In genomic region chr9:32550046-32550608, GRCh38 we compare ENCODE assay signal across 1 cellular context.
TF ChIP-seq lines count a peak whose summit lies in the region.

No MANE protein-coding gene starts in this region.

TF ChIP-seq in HepG2, 621 proteins besides CTCF, POLR2A, EP300 and RAD21 (continued from another document):
- TF ChIP-seq ZBTB40 (IDR thresholded peaks at IDR 0.05) (no peak), ZBTB40 (CRISPR knock-in tag; IDR thresholded peaks at IDR 0.05) (peak; percentile 27; the same call in 1 of the 2 replicates), PHB2 (IDR thresholded peaks at IDR 0.05; ENCODE audit: partially characterized antibody) (no peak), YEATS4 (CRISPR knock-in tag; IDR thresholded peaks at IDR 0.05; ENCODE audit: borderline replicate concordance) (no peak), RARG (CRISPR knock-in tag; IDR thresholded peaks at IDR 0.05; ENCODE audit: low read depth) (no peak), UBTF (CRISPR knock-in tag; IDR thresholded peaks at IDR 0.05) (no peak), GTF3A (CRISPR knock-in tag; conservative IDR thresholded peaks at IDR 0.05) (no peak), TCF12 (IDR thresholded peaks at IDR 0.05) (no peak), TCF12 (CRISPR knock-in tag; IDR thresholded peaks at IDR 0.05) (no peak), ZNF431 (CRISPR knock-in tag; IDR thresholded peaks at IDR 0.05; ENCODE audit: borderline replicate concordance, low read depth) (no peak), SSRP1 (CRISPR knock-in tag; IDR thresholded peaks at IDR 0.05) (peak; percentile 55; the same call in 1 of the 2 replicates), SMYD3 (CRISPR knock-in tag; IDR thresholded peaks at IDR 0.05) (no peak), ZBTB21 (CRISPR knock-in tag; IDR thresholded peaks at IDR 0.05) (no peak), ZNF7 (CRISPR knock-in tag; IDR thresholded peaks at IDR 0.05) (no peak), ZNF362 (CRISPR knock-in tag; IDR thresholded peaks at IDR 0.05; ENCODE audit: borderline replicate concordance) (no peak), ZNF576 (CRISPR knock-in tag; IDR thresholded peaks at IDR 0.05) (no peak), ZNF558 (CRISPR knock-in tag; IDR thresholded peaks at IDR 0.05; ENCODE audit: borderline replicate concordance) (0 out of 2 replicates have a peak, but pooled peaks have one; percentile 10), NFKBIZ (CRISPR knock-in tag; IDR thresholded peaks at IDR 0.05) (no peak), PAF1 (CRISPR knock-in tag; IDR thresholded peaks at IDR 0.05) (no peak), NR1H2 (CRISPR knock-in tag; IDR thresholded peaks at IDR 0.05; ENCODE audit: borderline replicate concordance, low read depth) (no peak), SP4 (CRISPR knock-in tag; IDR thresholded peaks at IDR 0.05) (no peak), XRCC5 (optimal IDR thresholded peaks at IDR 0.05; ENCODE audit: low read length) (peak; percentile 2), ZFP37 (CRISPR knock-in tag; IDR thresholded peaks at IDR 0.05; ENCODE audit: borderline replicate concordance) (no peak), BORCS8-MEF2B (CRISPR knock-in tag; IDR thresholded peaks at IDR 0.05) (0 out of 2 replicates have a peak, but pooled peaks have one; percentile 8), ZNF564 (CRISPR knock-in tag; IDR thresholded peaks at IDR 0.05) (no peak)
